8 cellular contexts compared by ENCODE assay signal in the genomic region with DNA sequence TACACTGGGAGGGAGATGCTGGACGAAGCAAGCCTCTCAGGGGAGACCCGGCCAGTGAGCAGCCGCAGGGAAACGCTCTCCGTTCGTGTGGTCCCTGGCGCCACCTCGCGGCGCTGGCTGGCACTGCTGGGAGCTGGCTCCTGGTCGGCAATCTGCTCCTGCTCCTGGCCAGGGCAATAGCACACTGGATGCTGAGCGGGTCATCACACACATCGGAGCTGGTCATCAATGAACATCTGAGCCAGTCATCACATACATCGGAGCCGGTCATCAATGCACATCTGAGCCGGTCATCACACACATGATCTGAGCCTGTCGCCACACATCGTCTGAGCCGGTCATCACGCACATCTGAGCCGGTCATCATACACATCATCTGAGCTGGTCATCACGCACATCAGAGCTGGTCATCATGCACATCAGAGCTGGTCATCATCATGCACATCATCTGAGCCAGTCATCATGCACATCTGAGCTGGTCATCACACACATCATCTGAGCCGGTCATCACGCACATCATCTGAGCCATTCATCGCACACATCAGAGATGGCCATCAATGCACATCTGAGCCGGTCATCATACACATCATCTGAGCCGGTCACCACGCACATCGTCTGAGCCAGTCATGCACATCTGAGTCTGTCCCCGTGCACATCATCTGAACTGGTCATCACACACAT.
A peak's percentile ranks its signal among the peaks of the same experiment; 100 is the strongest.
DNase-seq lines count a peak whose midpoint lies in the region; ATAC-seq and TF ChIP-seq lines count a peak whose summit lies in the region.

No MANE protein-coding gene starts in this region.

- peak; percentile 91 for TF ChIP-seq CTCF in neural progenitor cell (IDR thresholded peaks at IDR 0.05)

- no peak overlapping the region for H3K4me2 ChIP-seq in neural progenitor cell

- peaks cover 4% of the 10 kb centered on the region for H3K4me1 Mint-ChIP-seq in neural progenitor cell

- DNase-seq in DMS53 (lab: John Stamatoyannopoulos, UW): peak; percentile 66
- DNase-seq in Kasumi-1 (lab: John Stamatoyannopoulos, UW): peak; percentile 72 to 85
- peak; percentile 79 for DNase-seq in RPMI8226
- peak; percentile 48 for DNase-seq in activated effector memory CD4-positive, alpha-beta T cell treated with Interleukin-2 at 50 U/mL for 16 hours
- DNase-seq in fibroblast of the conjunctiva (ENCODE audit: low read depth): peak; percentile 30
- DNase-seq in neural progenitor cell (ENCODE audit: low spot score): peak; percentile 90
- peak; percentile 87 for DNase-seq in superior temporal gyrus (ENCODE audit: extremely low spot score)

- H3K9me3 ChIP-seq in neural progenitor cell (ENCODE audit: low read depth): no peaks in the 10 kb centered on the region

- ATAC-seq in HG03565 (IDR thresholded peaks at IDR 0.05; ENCODE audit: unreplicated experiment): no peak

- H3K4me1 ChIP-seq in neural progenitor cell: peaks cover 10% of the 10 kb centered on the region

- no peaks in the 10 kb centered on the region for H3K79me2 ChIP-seq in neural progenitor cell (ENCODE audit: low read depth)

- H3K9ac ChIP-seq in neural progenitor cell: no peak overlapping the region

- peaks cover 42% of the 10 kb centered on the region for H3K27me3 ChIP-seq in neural progenitor cell

- H3F3A ChIP-seq in neural progenitor cell (ENCODE audit: low read depth): peaks cover 4% of the 10 kb centered on the region

- H3K4me3 Mint-ChIP-seq in neural progenitor cell: no peak overlapping the region

- no peak overlapping the region for H3K27ac ChIP-seq in neural progenitor cell

- H4K20me1 ChIP-seq in neural progenitor cell (ENCODE audit: low read depth): no peaks in the 10 kb centered on the region

- no peaks in the 10 kb centered on the region for H3K9me3 Mint-ChIP-seq in neural progenitor cell

- no peaks in the 10 kb centered on the region for H3K36me3 ChIP-seq in neural progenitor cell

- H3K27ac Mint-ChIP-seq in neural progenitor cell: no peak overlapping the region

- no peak overlapping the region for H2AFZ ChIP-seq in neural progenitor cell (replicated peaks)

- H3K27me3 Mint-ChIP-seq in neural progenitor cell (ENCODE audit: insufficient read depth, low read depth): peaks cover 43% of the 10 kb centered on the region

- no peaks in the 10 kb centered on the region for H3K36me3 Mint-ChIP-seq in neural progenitor cell

- H3K4me3 ChIP-seq in neural progenitor cell: no peak overlapping the region

Comparison
In these comparisons a context has a peak if more than half of its experiments do, and no peak if none do; other contexts are left out.
1. DNase-seq: peak in every context shown above with its lines; median percentile 90 in neural progenitor cell; 87 in superior temporal gyrus; 79 in RPMI8226; 78 in Kasumi-1; 66 in DMS53; 48 in activated effector memory CD4-positive, alpha-beta T cell treated with Interleukin-2 at 50 U/mL for 16 hours; 30 in fibroblast of the conjunctiva.